Comparison of ENCODE assay signal across 12 cellular contexts in genomic region chr5:125657936-125658335, GRCh38.
"Had no signal": no experiment of that assay in that cellular context is flagged by ENCODE, and none has a peak within 500 bp of the region (broad histone marks: within the 10 kb centered on the region; RNA-seq: fewer than 3 reads in every experiment).

No MANE protein-coding gene starts in this region.

- DNase-seq: activated effector memory CD4-positive, alpha-beta T cell treated with Interleukin-2 at 50 U/mL for 16 hours; amniotic stem cell; dermis blood vessel endothelial cell; immature natural killer cell; natural killer cell; stimulated activated CD4-positive, alpha-beta T cell treated with anti-CD3 and anti-CD28 coated beads, Interleukin-15, amount 100 ng/mL, for 24 hours; stimulated activated CD4-positive, alpha-beta T cell treated with anti-CD3 and anti-CD28 coated beads, Interleukin-4, amount 100 ng/mL, for 24 hours; T-helper 2 cell; testis had no signal

- H3K27me3 ChIP-seq: esophagus muscularis mucosa, testis had no signal

- H3K9me3 ChIP-seq: esophagus muscularis mucosa, testis had no signal

- H3K4me3 ChIP-seq: esophagus muscularis mucosa, testis had no signal

- H3K27ac Mint-ChIP-seq: activated naive CD4-positive, alpha-beta T cell treated with anti-CD3 and anti-CD28 coated beads, Interleukin-2, amount 50 U/mL, for 24 hours; immature natural killer cell; natural killer cell; stimulated activated naive CD8-positive, alpha-beta T cell treated with anti-CD3 and anti-CD28 coated beads, Interleukin-15, Interleukin-2, amounts not matched to agents 100 ng/mL and 50 ng/mL, for 24 hours had no signal

- H3K36me3 Mint-ChIP-seq: activated naive CD4-positive, alpha-beta T cell treated with anti-CD3 and anti-CD28 coated beads, Interleukin-2, amount 50 U/mL, for 24 hours; immature natural killer cell; natural killer cell had no signal

- ATAC-seq: natural killer cell had no signal

- H3K4me3 Mint-ChIP-seq: activated naive CD4-positive, alpha-beta T cell treated with anti-CD3 and anti-CD28 coated beads, Interleukin-2, amount 50 U/mL, for 24 hours; immature natural killer cell; natural killer cell; stimulated activated naive CD8-positive, alpha-beta T cell treated with anti-CD3 and anti-CD28 coated beads, Interleukin-15, Interleukin-2, amounts not matched to agents 100 ng/mL and 50 ng/mL, for 24 hours had no signal

- H3K27me3 Mint-ChIP-seq: activated naive CD4-positive, alpha-beta T cell treated with anti-CD3 and anti-CD28 coated beads, Interleukin-2, amount 50 U/mL, for 24 hours; stimulated activated naive CD8-positive, alpha-beta T cell treated with anti-CD3 and anti-CD28 coated beads, Interleukin-15, Interleukin-2, amounts not matched to agents 100 ng/mL and 50 ng/mL, for 24 hours had no signal

- H3K4me1 Mint-ChIP-seq: activated naive CD4-positive, alpha-beta T cell treated with anti-CD3 and anti-CD28 coated beads, Interleukin-2, amount 50 U/mL, for 24 hours; immature natural killer cell; natural killer cell had no signal

- H3K27ac ChIP-seq: esophagus muscularis mucosa, testis had no signal

- H3K36me3 ChIP-seq: esophagus muscularis mucosa had no signal
